ENCODE assay signal across 2 cellular contexts in genomic region chr5:59789894-59790293, GRCh38.
TF ChIP-seq lines count a peak whose summit lies in the region.

No MANE protein-coding gene starts in this region.

TF ChIP-seq in liver, 16 proteins besides CTCF, POLR2A, EP300 and RAD21:
- no peak for TF ChIP-seq JUND (IDR thresholded peaks at IDR 0.05)
- no peak for TF ChIP-seq HNF4A (conservative IDR thresholded peaks at IDR 0.05)
- TF ChIP-seq TAF1 (conservative IDR thresholded peaks at IDR 0.05) = no peak
- TF ChIP-seq RXRA (IDR thresholded peaks at IDR 0.05) = no peak
- TF ChIP-seq YY1 (IDR thresholded peaks at IDR 0.05) = no peak
- TF ChIP-seq ATF3 (IDR thresholded peaks at IDR 0.05) = no peak
- no peak for TF ChIP-seq ZBTB33 (IDR thresholded peaks at IDR 0.05)
- TF ChIP-seq FOXA1 (IDR thresholded peaks at IDR 0.05) = no peak
- no peak for TF ChIP-seq REST (IDR thresholded peaks at IDR 0.05)
- TF ChIP-seq MAX (IDR thresholded peaks at IDR 0.05) = no peak
TF ChIP-seq in liver: peak in this region for 0.

TF ChIP-seq in HepG2, 621 proteins besides CTCF, POLR2A, EP300 and RAD21:
- TF ChIP-seq ZNF761 (CRISPR knock-in tag; conservative IDR thresholded peaks at IDR 0.05) (no peak), MBNL3 (CRISPR knock-in tag; conservative IDR thresholded peaks at IDR 0.05) (no peak), PITX1 (CRISPR knock-in tag; IDR thresholded peaks at IDR 0.05) (no peak), SRSF4 (IDR thresholded peaks at IDR 0.05; ENCODE audit: low read depth, low read length, poor library complexity, severe bottlenecking) (no peak), NAIF1 (CRISPR knock-in tag; IDR thresholded peaks at IDR 0.05; ENCODE audit: borderline replicate concordance) (no peak), MEIS2 (CRISPR knock-in tag; IDR thresholded peaks at IDR 0.05) (no peak), ZSCAN25 (CRISPR knock-in tag; IDR thresholded peaks at IDR 0.05) (no peak), STAG1 (CRISPR knock-in tag; IDR thresholded peaks at IDR 0.05) (no peak), ZFP82 (CRISPR knock-in tag; IDR thresholded peaks at IDR 0.05; ENCODE audit: borderline replicate concordance) (no peak), ZSCAN22 (CRISPR knock-in tag; IDR thresholded peaks at IDR 0.05) (no peak), ZNF652 (CRISPR knock-in tag; IDR thresholded peaks at IDR 0.05; ENCODE audit: borderline replicate concordance, low read depth) (no peak), FOXP4 (CRISPR knock-in tag; IDR thresholded peaks at IDR 0.05) (no peak), MAZ (IDR thresholded peaks at IDR 0.05; ENCODE audit: borderline replicate concordance, low read depth, low read length) (no peak), MAZ (CRISPR knock-in tag; IDR thresholded peaks at IDR 0.05; ENCODE audit: low read depth) (no peak), ZNF10 (CRISPR knock-in tag; IDR thresholded peaks at IDR 0.05; ENCODE audit: borderline replicate concordance, low read depth) (no peak), PCBP1 (IDR thresholded peaks at IDR 0.05; ENCODE audit: borderline replicate concordance, low read depth, low read length) (no peak), RARG (CRISPR knock-in tag; IDR thresholded peaks at IDR 0.05; ENCODE audit: low read depth) (no peak), SRF (IDR thresholded peaks at IDR 0.05; ENCODE audit: low read depth, low read length) (no peak), CENPX (CRISPR knock-in tag; IDR thresholded peaks at IDR 0.05) (no peak), ZFP36L2 (CRISPR knock-in tag; IDR thresholded peaks at IDR 0.05) (no peak)
